Comparison of ENCODE assay signal across 1 cellular context in genomic region chr19:1223018-1223855, GRCh38.
TF ChIP-seq lines count a peak whose summit lies in the region.

No MANE protein-coding gene starts in this region.

TF ChIP-seq in HepG2, 621 proteins besides CTCF, POLR2A, EP300 and RAD21:
- TF ChIP-seq ATF7 (IDR thresholded peaks at IDR 0.05) (peak; percentile 78), ATF7 (CRISPR knock-in tag; IDR thresholded peaks at IDR 0.05) (no peak), ZBTB7B (CRISPR knock-in tag; IDR thresholded peaks at IDR 0.05) (0 out of 2 replicates have a peak, but pooled peaks have one; percentile 27), GATAD1 (CRISPR knock-in tag; IDR thresholded peaks at IDR 0.05) (no peak), PATZ1 (CRISPR knock-in tag; IDR thresholded peaks at IDR 0.05) (peak; percentile 29; the same call in 1 of the 2 replicates), THRA (CRISPR knock-in tag; IDR thresholded peaks at IDR 0.05; ENCODE audit: borderline replicate concordance) (no peak), ZMYM4 (CRISPR knock-in tag; IDR thresholded peaks at IDR 0.05) (no peak), ZBTB33 (CRISPR knock-in tag; IDR thresholded peaks at IDR 0.05) (peak; percentile 70; the same call in 1 of the 2 replicates), STAG1 (CRISPR knock-in tag; IDR thresholded peaks at IDR 0.05) (peak; percentile 41), ARID4A (CRISPR knock-in tag; IDR thresholded peaks at IDR 0.05; ENCODE audit: borderline replicate concordance) (0 out of 2 replicates have a peak, but pooled peaks have one; percentile 31), ZNF687 (CRISPR knock-in tag; IDR thresholded peaks at IDR 0.05) (peak; percentile 34; the same call in 1 of the 2 replicates), AGO2 (optimal IDR thresholded peaks at IDR 0.05; ENCODE audit: low read depth, low read length) (peak; percentile 60), HNRNPLL (IDR thresholded peaks at IDR 0.05; ENCODE audit: low read depth, low read length, poor library complexity, severe bottlenecking) (peak; percentile 17), ELF4 (CRISPR knock-in tag; IDR thresholded peaks at IDR 0.05; ENCODE audit: borderline replicate concordance) (no peak), ZBTB40 (IDR thresholded peaks at IDR 0.05) (no peak), ZBTB40 (CRISPR knock-in tag; IDR thresholded peaks at IDR 0.05) (0 out of 2 replicates have a peak, but pooled peaks have one; percentile 9), POGZ (CRISPR knock-in tag; IDR thresholded peaks at IDR 0.05) (no peak)
